9 cellular contexts compared by ENCODE assay signal in the genomic region with DNA sequence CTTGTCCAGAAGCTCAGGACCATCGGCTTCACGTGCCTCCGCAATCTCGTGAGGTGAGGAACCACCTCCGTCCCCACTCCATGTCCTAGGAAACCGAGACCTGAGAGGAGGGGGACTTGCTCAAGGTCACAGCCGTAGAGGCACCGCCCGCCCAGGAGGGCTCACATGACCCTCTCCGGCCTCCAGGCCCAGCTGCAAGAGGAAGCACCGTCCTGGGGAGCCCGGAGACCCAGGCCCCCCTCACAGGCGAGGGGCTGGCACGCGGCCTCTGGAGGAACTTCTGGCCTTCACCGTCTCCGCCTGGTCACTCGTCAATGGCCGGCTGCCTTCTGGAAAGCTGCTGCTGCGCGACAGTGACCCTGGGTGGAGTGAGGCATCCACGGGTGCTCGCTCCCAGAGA. TPM values are rescaled to one million over a fixed set of nuclear protein-coding genes. Genes with fewer than 3 reads are reported as not detected.
DNase-seq lines count a peak whose midpoint lies in the region; ATAC-seq and TF ChIP-seq lines count a peak whose summit lies in the region.
"Had no signal": no experiment of that assay in that cellular context is flagged by ENCODE, and none has a peak within 500 bp of the region (broad histone marks: within the 10 kb centered on the region; RNA-seq: fewer than 3 reads in every experiment).

No MANE protein-coding gene starts in this region.

- WGBS in hepatocyte (ENCODE audit: low lambda C conversion rate, missing lambda C conversion rate) = 96% methylated on average over 23 of the region's 23 CpGs
- WGBS in upper lobe of left lung, 2 donors = 60 to 80% methylated on average over 1 to 18 of the region's 23 CpGs
- 52 to 81% methylated on average over 7 to 23 of the region's 23 CpGs for WGBS in body of pancreas, 2 donors

- H3K27ac ChIP-seq in SU-DHL-6 (ENCODE audit: low read depth, low read length) (no peak overlapping the region), hepatocyte (no peak overlapping the region), upper lobe of left lung (peak overlapping the region; percentile 43 to 87 (median 75)), A673 (ENCODE audit: low read depth, low read length, poor library complexity, severe bottlenecking) (no peak overlapping the region), body of pancreas (peak overlapping the region in 1 of 4 donors; percentile 70)

- POLR2A ChIA-PET in A673 (lab: Charles Lee; ENCODE audit: low non-redundant PET) = no interaction called here

- TF ChIP-seq CTCF in SU-DHL-6 (IDR thresholded peaks at IDR 0.05; ENCODE audit: insufficient read depth, low read length, poor library complexity, severe bottlenecking) = no peak
- no peak for TF ChIP-seq CTCF in hepatocyte (IDR thresholded peaks at IDR 0.05; ENCODE audit: poor library complexity)
- TF ChIP-seq CTCF in upper lobe of left lung (IDR thresholded peaks at IDR 0.05) = no peak
- TF ChIP-seq CTCF in A673 (conservative IDR thresholded peaks at IDR 0.05; ENCODE audit: low read depth, low read length) = no peak
- TF ChIP-seq CTCF in body of pancreas (IDR thresholded peaks at IDR 0.05) = no peak

- H3K9me3 ChIP-seq in SU-DHL-6 (ENCODE audit: insufficient read depth, low read length) (no peaks in the 10 kb centered on the region), hepatocyte (ENCODE audit: low read depth) (no peaks in the 10 kb centered on the region), upper lobe of left lung (no peaks in the 10 kb centered on the region), A673 (ENCODE audit: low read depth, low read length, poor library complexity, severe bottlenecking) (no peaks in the 10 kb centered on the region), body of pancreas (no peaks in the 10 kb centered on the region)

- no peaks in the 10 kb centered on the region for H4K20me1 ChIP-seq in SU-DHL-6 (ENCODE audit: low read depth, low read length)
- no peaks in the 10 kb centered on the region for H4K20me1 ChIP-seq in hepatocyte (ENCODE audit: insufficient read depth, poor library complexity, severe bottlenecking)

- DNase-seq in Right ventricle myocardium superior (peak; percentile 57), Right ventricle myocardium inferior (ENCODE audit: missing footprints) (no peak), hepatocyte (ENCODE audit: low spot score) (peak; percentile 5), upper lobe of left lung (peak in 1 of 2 donors; percentile 75), A673 (ENCODE audit: low spot score) (no peak), body of pancreas (no peak)
- DNase-seq in activated CD4-positive, CD25-positive, alpha-beta regulatory T cell (lab: John Stamatoyannopoulos, UW) = no peak
- DNase-seq: NCI-H1048 had no signal

- H3K4me3 ChIP-seq in SU-DHL-6 (ENCODE audit: insufficient read depth, low read length, poor library complexity, severe bottlenecking) = no peak overlapping the region
- no peak overlapping the region for H3K4me3 ChIP-seq in hepatocyte
- peak overlapping the region in 3 of 4 donors; percentile 26 to 43 (median 42) for H3K4me3 ChIP-seq in upper lobe of left lung
- H3K4me3 ChIP-seq in A673 (ENCODE audit: low read depth, low read length, poor library complexity, severe bottlenecking) = no peak overlapping the region
- no peak overlapping the region for H3K4me3 ChIP-seq in body of pancreas

- CTCF ChIA-PET in A673 (lab: Charles Lee) = no interaction called here

- peak overlapping the region; percentile 72 for H2AFZ ChIP-seq in SU-DHL-6 (ENCODE audit: low read depth, low read length, severe bottlenecking)
- H2AFZ ChIP-seq in hepatocyte = no peak overlapping the region

- H3K36me3 ChIP-seq in SU-DHL-6 (ENCODE audit: low read length) (no peaks in the 10 kb centered on the region), hepatocyte (replicated peaks; ENCODE audit: insufficient read depth, low read depth) (no peaks in the 10 kb centered on the region), upper lobe of left lung (no peaks in the 10 kb centered on the region), A673 (ENCODE audit: insufficient read depth, low read length, poor library complexity, severe bottlenecking) (no peaks in the 10 kb centered on the region), body of pancreas (replicated peaks in 1 of 2; ENCODE audit: insufficient read depth in 1 of 2, low read depth in 2 of 2) (no peaks in the 10 kb centered on the region)

- H3K4me2 ChIP-seq in SU-DHL-6 (ENCODE audit: low read depth, low read length, poor library complexity, severe bottlenecking) (peak overlapping the region; percentile 51), hepatocyte (no peak overlapping the region)

- H3K4me1 ChIP-seq in hepatocyte (ENCODE audit: insufficient read depth) (no peaks in the 10 kb centered on the region), upper lobe of left lung (peaks cover 18 to 47% (median 31%) of the 10 kb centered on the region in 4 donors), A673 (ENCODE audit: insufficient read depth, low read length, poor library complexity, severe bottlenecking) (peaks cover 33% of the 10 kb centered on the region), body of pancreas (no peaks in the 10 kb centered on the region)

- no peaks in the 10 kb centered on the region for H3K79me2 ChIP-seq in SU-DHL-6 (ENCODE audit: insufficient read depth, low read length)
- H3K79me2 ChIP-seq in hepatocyte = no peaks in the 10 kb centered on the region

- H3K9me2 ChIP-seq in SU-DHL-6 (replicated peaks; ENCODE audit: insufficient read depth, low read length) = no peaks in the 10 kb centered on the region
- no peaks in the 10 kb centered on the region for H3K9me2 ChIP-seq in hepatocyte (replicated peaks; ENCODE audit: insufficient read depth)

- BruUV-seq in A673 (replicated peaks; lab: Mats Ljungman, UMichigan) = no TSS peak

- peak overlapping the region; percentile 44 for H3K9ac ChIP-seq in SU-DHL-6 (ENCODE audit: low read length)

- peaks cover 17% of the 10 kb centered on the region for H3F3A ChIP-seq in SU-DHL-6 (ENCODE audit: insufficient read depth)

- no peak for TF ChIP-seq EP300 in upper lobe of left lung (IDR thresholded peaks at IDR 0.05)

- no peak for ATAC-seq in Right ventricle myocardium superior (ENCODE audit: poor library complexity)
- no peak for ATAC-seq in Right ventricle myocardium inferior
- ATAC-seq in upper lobe of left lung (ENCODE audit: low FRiP score in 2 of 2) = peak in 1 of 2 donors; percentile 2
- no peak for ATAC-seq in body of pancreas

- no peaks in the 10 kb centered on the region for H3K27me3 ChIP-seq in SU-DHL-6 (ENCODE audit: low read length)
- H3K27me3 ChIP-seq in hepatocyte = no peaks in the 10 kb centered on the region
- no peaks in the 10 kb centered on the region for H3K27me3 ChIP-seq in upper lobe of left lung
- H3K27me3 ChIP-seq in A673 (replicated peaks; ENCODE audit: insufficient read depth, low read depth, low read length, poor library complexity) = no peaks in the 10 kb centered on the region
- H3K27me3 ChIP-seq in body of pancreas = no peaks in the 10 kb centered on the region

- intact Hi-C loops in Right ventricle myocardium superior (cut with DNase I) (no loop called here), Right ventricle myocardium inferior (cut with DNase I) (no loop called here), A673 (cut with micrococcal nuclease; ENCODE audit: unreplicated experiment) (loop anchor here (5.0 kb wide), 1 partner anchor 45 kb away; no protein-coding TSS in a partner anchor), body of pancreas (cut with DNase I) (no loop called here)

- TF ChIP-seq POLR2A in upper lobe of left lung (IDR thresholded peaks at IDR 0.05) = no peak
- TF ChIP-seq POLR2A in body of pancreas (IDR thresholded peaks at IDR 0.05) = peak in 1 of 3 donors; percentile 14

RNA-seq across cellular contexts. Expression of a gene that starts 24.2 kb away (rescaled TPM):
- total RNA-seq in Right ventricle myocardium superior (55.7 TPM), Right ventricle myocardium inferior (62.9 TPM), hepatocyte (0.27 and 0.52 TPM in 2 replicates), upper lobe of left lung (10 to 100 TPM in 2 of 6 donors, 1 to 10 TPM in 4; 4.5 to 19.1 (median 9.3) TPM), A673 (2021) (0.84 and 1.7 TPM in 2 replicates), body of pancreas (under 1 TPM; under 0.01 to 0.78 TPM)
- polyA plus RNA-seq in hepatocyte = 0.61 TPM in 1 of 2 replicates, not detected in the other

RNA-seq across cellular contexts. Expression of a gene that starts 37.4 kb away (rescaled TPM):
- 115 TPM for total RNA-seq in Right ventricle myocardium superior
- 107 TPM for total RNA-seq in Right ventricle myocardium inferior
- 0.20 TPM in 1 of 2 replicates, not detected in the other for total RNA-seq in hepatocyte
- 0.46 and 0.92 TPM in 2 replicates for polyA plus RNA-seq in hepatocyte
- total RNA-seq in upper lobe of left lung = 1 to 10 TPM in 4 of 6 donors, under 1 TPM in 2; 0.76 to 3.2 (median 1.6) TPM
- total RNA-seq in A673 (2021) = not detected in 2 replicates
- total RNA-seq in body of pancreas = 1 to 10 TPM; 2.1 to 3.6 TPM

Comparison
In these comparisons a context has a peak if more than half of its experiments do, and no peak if none do; other contexts are left out.
1. DNase-seq: peak in Right ventricle myocardium superior (single experiment) and hepatocyte (single experiment); none in Right ventricle myocardium inferior (single experiment), A673 (single experiment), activated CD4-positive, CD25-positive, alpha-beta regulatory T cell (0 of 4) and body of pancreas (0 of 4).
2. H3K27ac ChIP-seq: peak in upper lobe of left lung (4 of 4); none in SU-DHL-6 (single experiment), hepatocyte (single experiment) and A673 (single experiment).
3. H3K4me3 ChIP-seq: peak in upper lobe of left lung (3 of 4); none in SU-DHL-6 (single experiment), hepatocyte (single experiment), A673 (single experiment) and body of pancreas (0 of 2).
4. RNA of a gene that starts 37.4 kb away (total RNA-seq): 115 TPM in Right ventricle myocardium superior (single experiment) and 107 TPM in Right ventricle myocardium inferior (single experiment); 2.1 to 3.6 TPM in body of pancreas, 0.76 to 3.2 TPM in upper lobe of left lung, 0.20 TPM in hepatocyte and not detected in A673; every median in the first group is over 10 times any median in the second.